Comparison of ENCODE assay signal across 11 cellular contexts in the genomic region with DNA sequence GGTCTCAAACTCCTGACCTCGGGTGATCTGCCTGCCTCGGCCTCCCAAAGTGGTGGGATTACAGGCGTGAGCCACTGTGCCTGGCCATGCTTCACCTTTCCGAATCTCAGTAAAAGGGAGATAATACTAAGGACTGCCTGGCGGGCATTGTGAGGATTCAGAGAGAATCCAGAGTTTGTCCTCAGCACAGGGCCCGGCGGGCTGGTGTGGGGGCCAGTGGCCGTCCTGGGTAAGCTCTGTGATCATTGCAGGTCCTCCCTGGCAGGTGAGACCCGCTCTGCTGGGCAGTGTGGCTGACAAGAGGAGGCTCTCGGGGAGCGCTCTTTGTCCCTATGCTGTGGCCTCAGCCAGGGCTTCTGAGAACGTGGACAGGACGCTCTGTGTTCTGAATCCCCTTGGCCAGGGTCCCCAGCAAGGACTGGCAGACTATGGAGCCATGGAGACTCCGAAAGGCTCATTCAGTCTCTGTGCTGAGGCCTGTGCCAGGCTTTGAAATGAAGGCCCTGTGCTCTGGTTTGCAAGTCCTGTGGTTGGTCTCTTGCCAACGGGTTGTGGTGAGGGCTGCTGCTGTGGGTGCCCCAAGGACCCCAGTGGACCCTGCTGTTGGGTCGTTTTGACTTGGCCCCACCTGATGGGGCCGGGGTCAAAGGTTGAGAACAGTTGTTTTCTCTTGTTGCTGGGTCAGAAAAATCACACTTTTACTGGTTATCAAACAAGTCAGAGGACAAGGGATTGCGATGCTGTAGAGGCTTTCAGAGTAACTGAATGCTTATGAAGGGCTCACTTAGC. TPM values are rescaled to one million over a fixed set of nuclear protein-coding genes. Genes with fewer than 3 reads are reported as not detected.
DNase-seq lines count a peak whose midpoint lies in the region; ATAC-seq and FAIRE-seq lines count a peak whose summit lies in the region.
"Had no signal": no experiment of that assay in that cellular context is flagged by ENCODE, and none has a peak within 500 bp of the region (broad histone marks: within the 10 kb centered on the region; RNA-seq: fewer than 3 reads in every experiment).

No MANE protein-coding gene starts in this region.

- DNase-seq in central memory CD8-positive, alpha-beta T cell (ENCODE audit: low spot score in 2 of 2) = no peak
- DNase-seq in naive thymus-derived CD8-positive, alpha-beta T cell = no peak
- no peak for DNase-seq in urothelium cell line (ENCODE audit: low spot score)
- no peak for DNase-seq in NCI-H1105 (lab: John Stamatoyannopoulos, UW)
- DNase-seq in DMS114 treated with DMSO at 0.1 percent for 48 hours (lab: John Stamatoyannopoulos, UW; ENCODE audit: unreplicated experiment) = no peak
- DNase-seq: DMS79; stimulated activated CD4-positive, alpha-beta T cell treated with anti-CD3 and anti-CD28 coated beads, Interleukin-2, amount 100 ng/mL, for 48 hours had no signal

- H3K4me1 ChIP-seq in BLaER1 treated with 17β-estradiol and CSF1 and Interleukin-3, amounts not matched to agents 10 nM and 100 nM = peaks cover 70 to 79% (median 77%) of the 10 kb centered on the region in 10 experiments
- H3K4me1 ChIP-seq in HUES6 (ENCODE audit: control insufficient read depth, insufficient read depth, low read length) = peaks cover 23% of the 10 kb centered on the region

- H4K20me1 ChIP-seq in BLaER1 treated with 17β-estradiol and CSF1 and Interleukin-3, amounts not matched to agents 10 nM and 100 nM = peaks cover 60 to 64% (median 63%) of the 10 kb centered on the region in 11 experiments

- H3K9me3 Mint-ChIP-seq in central memory CD8-positive, alpha-beta T cell = no peaks in the 10 kb centered on the region
- H3K9me3 Mint-ChIP-seq in naive thymus-derived CD8-positive, alpha-beta T cell = no peaks in the 10 kb centered on the region

- peak overlapping the region; percentile 78 for H3K4me3 Mint-ChIP-seq in central memory CD8-positive, alpha-beta T cell
- H3K4me3 Mint-ChIP-seq in naive thymus-derived CD8-positive, alpha-beta T cell = peak overlapping the region in 9 of 10 donors; percentile 28 to 90 (median 84)

- peak overlapping the region; percentile 91 to 98 (median 96) for H3K4me2 ChIP-seq in BLaER1 treated with 17β-estradiol and CSF1 and Interleukin-3, amounts not matched to agents 10 nM and 100 nM

- no peaks in the 10 kb centered on the region for H3K9me3 ChIP-seq in BLaER1 treated with 17β-estradiol and CSF1 and Interleukin-3, amounts not matched to agents 10 nM and 100 nM (replicated peaks in 1 of 11)
- H3K9me3 ChIP-seq in HUES6 (ENCODE audit: control insufficient read depth, insufficient read depth, low read depth, low read length) = no peaks in the 10 kb centered on the region
- H3K9me3 ChIP-seq: mucosa of descending colon had no signal

- H3K36me3 Mint-ChIP-seq in central memory CD8-positive, alpha-beta T cell (ENCODE audit: insufficient read depth) = no peaks in the 10 kb centered on the region
- peaks cover 0 to 3% (median 0%) of the 10 kb centered on the region in 3 donors for H3K36me3 Mint-ChIP-seq in naive thymus-derived CD8-positive, alpha-beta T cell

- peak overlapping the region in 2 of 10 experiments; percentile 10 to 23; a peak in 1 of 20 replicates for H3K4me3 ChIP-seq in BLaER1 treated with 17β-estradiol and CSF1 and Interleukin-3, amounts not matched to agents 10 nM and 100 nM
- no peak overlapping the region for H3K4me3 ChIP-seq in HUES6 (ENCODE audit: low read depth, low read length)
- H3K4me3 ChIP-seq: mucosa of descending colon had no signal

- peaks cover 7 to 23% (median 16%) of the 10 kb centered on the region in 11 experiments; a peak in 19 of 22 replicates for H3K36me3 ChIP-seq in BLaER1 treated with 17β-estradiol and CSF1 and Interleukin-3, amounts not matched to agents 10 nM and 100 nM
- H3K36me3 ChIP-seq in HUES6 (ENCODE audit: control insufficient read depth, insufficient read depth, low read length) = peaks cover 25% of the 10 kb centered on the region

- peak overlapping the region in 9 of 11 experiments; percentile 8 to 97 (median 57); a peak in 13 of 22 replicates for H3K9ac ChIP-seq in BLaER1 treated with 17β-estradiol and CSF1 and Interleukin-3, amounts not matched to agents 10 nM and 100 nM
- peak overlapping the region; percentile 15 for H3K9ac ChIP-seq in HUES6 (ENCODE audit: low read length)

- POLR2A ChIA-PET in naive thymus-derived CD8-positive, alpha-beta T cell (lab: Charles Lee) = interaction anchor here (0.7 kb wide), 1 partner anchor 12 kb away, joined by 3 read pairs; no protein-coding TSS in a partner anchor

- H3K27ac ChIP-seq in BLaER1 treated with 17β-estradiol and CSF1 and Interleukin-3, amounts not matched to agents 10 nM and 100 nM = peak overlapping the region in 4 of 11 experiments; percentile 6 to 46 (median 26); a peak in 7 of 22 replicates
- H3K27ac ChIP-seq in HUES6 (ENCODE audit: low read depth, low read length) = no peak overlapping the region

- ATAC-seq in central memory CD8-positive, alpha-beta T cell (replicated peaks; ENCODE audit: extremely low read depth, poor library complexity, severe bottlenecking) = no peak
- no peak for ATAC-seq in naive thymus-derived CD8-positive, alpha-beta T cell
- ATAC-seq in GM18868 (IDR thresholded peaks at IDR 0.05; ENCODE audit: unreplicated experiment) = no peak
- ATAC-seq: mucosa of descending colon had no signal

- no peaks in the 10 kb centered on the region for H3K27me3 Mint-ChIP-seq in central memory CD8-positive, alpha-beta T cell
- peaks cover 0 to under 1% (median 0%) of the 10 kb centered on the region in 5 donors for H3K27me3 Mint-ChIP-seq in naive thymus-derived CD8-positive, alpha-beta T cell

- H3K27ac Mint-ChIP-seq in central memory CD8-positive, alpha-beta T cell (ENCODE audit: low read depth) = peak overlapping the region; percentile 86
- peak overlapping the region; percentile 75 to 96 (median 94) for H3K27ac Mint-ChIP-seq in naive thymus-derived CD8-positive, alpha-beta T cell

- FAIRE-seq in urothelium cell line (lab: Jason Lieb, UNC) = no peak

- H3K4me1 Mint-ChIP-seq in central memory CD8-positive, alpha-beta T cell = peaks cover 20% of the 10 kb centered on the region
- peaks cover 5 to 55% (median 41%) of the 10 kb centered on the region in 4 donors for H3K4me1 Mint-ChIP-seq in naive thymus-derived CD8-positive, alpha-beta T cell

- H3K27me3 ChIP-seq in BLaER1 treated with 17β-estradiol and CSF1 and Interleukin-3, amounts not matched to agents 10 nM and 100 nM = no peaks in the 10 kb centered on the region
- no peaks in the 10 kb centered on the region for H3K27me3 ChIP-seq in HUES6 (ENCODE audit: control insufficient read depth, insufficient read depth, low read length)

RNA-seq across cellular contexts. Expression of a gene that starts 2.1 kb away (rescaled TPM):
- total RNA-seq in naive thymus-derived CD8-positive, alpha-beta T cell = 10 to 100 TPM; 25.4 to 27.2 TPM
- 1 to 10 TPM; 3.8 to 6.3 (median 4.9) TPM for polyA plus RNA-seq in naive thymus-derived CD8-positive, alpha-beta T cell

RNA-seq across cellular contexts. Expression of a gene that starts 37.7 kb away (rescaled TPM):
- not detected for total RNA-seq in naive thymus-derived CD8-positive, alpha-beta T cell
- not detected for polyA plus RNA-seq in naive thymus-derived CD8-positive, alpha-beta T cell
